In the genomic region with DNA sequence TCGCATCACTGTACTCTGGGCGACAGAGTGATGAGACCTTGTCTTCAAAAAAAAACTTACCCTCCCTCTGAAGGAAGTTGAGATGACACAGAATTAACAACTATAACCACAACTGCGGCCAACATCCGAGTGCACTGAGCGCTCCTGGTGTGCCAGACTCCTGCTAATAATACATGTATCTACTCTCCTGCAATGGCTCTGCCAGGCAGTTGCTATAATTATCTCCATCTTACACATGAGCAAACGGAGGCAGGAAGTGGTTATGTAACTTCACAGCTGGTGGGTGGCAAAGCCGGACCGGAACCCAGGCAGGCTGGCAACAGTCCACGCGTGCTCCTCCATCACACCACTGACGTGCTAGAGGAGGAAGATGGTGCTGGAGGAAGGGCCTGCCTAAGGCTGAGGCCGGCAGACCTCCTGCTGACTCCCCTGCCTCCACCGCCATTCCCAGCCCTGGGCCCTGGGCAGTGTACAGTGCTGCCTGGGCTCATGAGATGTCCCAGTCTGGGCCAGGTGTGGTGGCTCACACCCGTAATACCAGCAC, we compare ENCODE assay signal across 9 cellular contexts. TPM values are rescaled to one million over a fixed set of nuclear protein-coding genes. Genes with fewer than 3 reads are reported as not detected.
A peak's percentile ranks its signal among the peaks of the same experiment; 100 is the strongest.
DNase-seq lines count a peak whose midpoint lies in the region; TF ChIP-seq lines count a peak whose summit lies in the region.
"Had no signal": no experiment of that assay in that cellular context is flagged by ENCODE, and none has a peak within 500 bp of the region (broad histone marks: within the 10 kb centered on the region; RNA-seq: fewer than 3 reads in every experiment).

No MANE protein-coding gene starts in this region.

- no peaks in the 10 kb centered on the region for H3K27me3 ChIP-seq in adrenal gland

- peak in 1 of 2 donors; percentile 54 for TF ChIP-seq POLR2A in adrenal gland (IDR thresholded peaks at IDR 0.05)

- H3K4me3 ChIP-seq in Jurkat, Clone E6-1 (ENCODE audit: low read length) = no peak overlapping the region
- no peak overlapping the region for H3K4me3 ChIP-seq in adrenal gland

- peak overlapping the region; percentile 63 to 94 (median 82) for H3K27ac ChIP-seq in adrenal gland
- H3K27ac ChIP-seq: C4-2B had no signal

- H3K27ac Mint-ChIP-seq in T-helper 1 cell treated with Interleukin-12 subunit alpha and Interleukin-12 subunit beta and Interleukin-4 antibody, amounts not matched to agents 30 μg/mL and 1 μg/mL, for 36 hours = peak overlapping the region; percentile 80

- peaks cover 0 to 5% of the 10 kb centered on the region in 2 donors for H3K36me3 ChIP-seq in adrenal gland (replicated peaks in 1 of 2)

- peaks cover 16 to 22% of the 10 kb centered on the region in 2 donors for H3K4me1 ChIP-seq in adrenal gland (replicated peaks in 1 of 2)

- peak; percentile 85 for DNase-seq in NK-92 treated with Interleukin-12 subunit alpha and Interleukin-12 subunit beta, amount 100 ng/mL, for 24 hours (lab: John Stamatoyannopoulos, UW)
- no peak for DNase-seq in NK-92 (lab: John Stamatoyannopoulos, UW; ENCODE audit: unreplicated experiment)
- peak; percentile 96 for DNase-seq in Jurkat, Clone E6-1 (ENCODE audit: low read depth, low spot score)
- DNase-seq in adrenal gland = peak; percentile 79 to 97 (median 90)
- peak; percentile 78 for DNase-seq in inferior parietal cortex (ENCODE audit: extremely low spot score)
- DNase-seq in stimulated activated CD4-positive, alpha-beta T cell treated with anti-CD3 and anti-CD28 coated beads, Interleukin-4, amount 100 ng/mL, for 24 hours = peak; percentile 74
- no peak for DNase-seq in SK-N-DZ (ENCODE audit: low spot score)

- H3K9me3 Mint-ChIP-seq in T-helper 1 cell treated with Interleukin-12 subunit alpha and Interleukin-12 subunit beta and Interleukin-4 antibody, amounts not matched to agents 30 μg/mL and 1 μg/mL, for 36 hours = no peaks in the 10 kb centered on the region

- H3K9me3 ChIP-seq in adrenal gland (replicated peaks in 1 of 3) = no peaks in the 10 kb centered on the region

- H3K36me3 Mint-ChIP-seq in T-helper 1 cell treated with Interleukin-12 subunit alpha and Interleukin-12 subunit beta and Interleukin-4 antibody, amounts not matched to agents 30 μg/mL and 1 μg/mL, for 36 hours (ENCODE audit: low read depth) = peaks cover 24% of the 10 kb centered on the region

- intact Hi-C loops in adrenal gland (cut with DNase I) = no loop called here

- peak overlapping the region; percentile 14 for H3K4me3 Mint-ChIP-seq in T-helper 1 cell treated with Interleukin-12 subunit alpha and Interleukin-12 subunit beta and Interleukin-4 antibody, amounts not matched to agents 30 μg/mL and 1 μg/mL, for 36 hours

- H3K27me3 Mint-ChIP-seq in T-helper 1 cell treated with Interleukin-12 subunit alpha and Interleukin-12 subunit beta and Interleukin-4 antibody, amounts not matched to agents 30 μg/mL and 1 μg/mL, for 36 hours (ENCODE audit: low read depth) = no peaks in the 10 kb centered on the region

- no peak for TF ChIP-seq CTCF in adrenal gland (IDR thresholded peaks at IDR 0.05)

- 16 to 33% (median 24%) methylated on average over 13 to 14 of the region's 14 CpGs for WGBS in adrenal gland, 4 donors

- H3K4me1 Mint-ChIP-seq in T-helper 1 cell treated with Interleukin-12 subunit alpha and Interleukin-12 subunit beta and Interleukin-4 antibody, amounts not matched to agents 30 μg/mL and 1 μg/mL, for 36 hours (ENCODE audit: low read depth) = peaks cover 28% of the 10 kb centered on the region

RNA-seq across cellular contexts. Expression of a gene that starts 12.6 kb away (rescaled TPM):
- polyA plus RNA-seq in Jurkat, Clone E6-1 (2012; ENCODE audit: insufficient read depth, insufficient read length) = 89.6 TPM
- 10 to 100 TPM; 16.6 to 32.2 (median 26.6) TPM for total RNA-seq in adrenal gland
- polyA plus RNA-seq in adrenal gland = 10 to 100 TPM; 15.7 to 37.2 (median 31.1) TPM
- 80.9 and 94.0 TPM in 2 replicates for polyA plus RNA-seq in SK-N-DZ (2014; cell fraction: cytosol; rRNA removed)
- polyA plus RNA-seq in SK-N-DZ (2014; cell fraction: nucleus; rRNA removed) = 33.0 and 42.7 TPM in 2 replicates

RNA-seq across cellular contexts. Expression of a gene that starts 12.8 kb away (rescaled TPM):
- not detected for polyA plus RNA-seq in Jurkat, Clone E6-1 (2012; ENCODE audit: insufficient read depth, insufficient read length)
- 1 to 10 TPM in 6 of 8 donors, under 1 TPM in 1, not detected in 1; 0.61 to 5.1 (median 2.8) TPM for total RNA-seq in adrenal gland
- 10 to 100 TPM in 2 of 3 donors, 1 to 10 TPM in 1; 4.3 to 16.0 (median 12.4) TPM for polyA plus RNA-seq in adrenal gland
- polyA plus RNA-seq in SK-N-DZ (2014; cell fraction: cytosol; rRNA removed) = 1.5 and 6.9 TPM in 2 replicates
- polyA plus RNA-seq in SK-N-DZ (2014; cell fraction: nucleus; rRNA removed) = 3.0 and 4.9 TPM in 2 replicates

RNA-seq across cellular contexts. Expression of a gene that starts 29.8 kb away (rescaled TPM):
- polyA plus RNA-seq in Jurkat, Clone E6-1 (2012; ENCODE audit: insufficient read depth, insufficient read length) = 8.7 TPM
- total RNA-seq in adrenal gland = 1 to 10 TPM in 3 of 8 donors, under 1 TPM in 3, not detected in 2; 0.27 to 2.9 (median 1.4) TPM
- polyA plus RNA-seq in adrenal gland = 1 to 10 TPM in 2 of 3 donors, under 1 TPM in 1; 0.53 to 2.2 (median 1.2) TPM
- polyA plus RNA-seq in SK-N-DZ (2014; cell fraction: cytosol; rRNA removed) = not detected in 2 replicates
- polyA plus RNA-seq in SK-N-DZ (2014; cell fraction: nucleus; rRNA removed) = 0.83 TPM in 1 of 2 replicates, not detected in the other

RNA-seq across cellular contexts. Expression of a gene that starts 33.2 kb away (rescaled TPM):
- polyA plus RNA-seq in Jurkat, Clone E6-1 (2012; ENCODE audit: insufficient read depth, insufficient read length) = 3.4 TPM
- 10 to 100 TPM; 18.9 to 57.9 (median 26.7) TPM for total RNA-seq in adrenal gland
- polyA plus RNA-seq in adrenal gland = 10 to 100 TPM in 1 of 3 donors, 1 to 10 TPM in 2; 7.0 to 12.8 (median 7.4) TPM
- polyA plus RNA-seq in SK-N-DZ (2014; cell fraction: cytosol; rRNA removed) = 38.8 and 45.2 TPM in 2 replicates
- 16.0 and 30.0 TPM in 2 replicates for polyA plus RNA-seq in SK-N-DZ (2014; cell fraction: nucleus; rRNA removed)

RNA-seq across cellular contexts. Expression of a gene that starts 33.6 kb away (rescaled TPM):
- 18.1 TPM for polyA plus RNA-seq in Jurkat, Clone E6-1 (2012; ENCODE audit: insufficient read depth, insufficient read length)
- 100 to 1,000 TPM in 1 of 8 donors, 10 to 100 TPM in 7; 15.7 to 114 (median 26.3) TPM for total RNA-seq in adrenal gland
- 10 to 100 TPM in 2 of 3 donors, 1 to 10 TPM in 1; 9.8 to 13.7 (median 10.8) TPM for polyA plus RNA-seq in adrenal gland
- 18.7 and 19.9 TPM in 2 replicates for polyA plus RNA-seq in SK-N-DZ (2014; cell fraction: cytosol; rRNA removed)
- polyA plus RNA-seq in SK-N-DZ (2014; cell fraction: nucleus; rRNA removed) = 5.5 and 12.1 TPM in 2 replicates

Comparison
In these comparisons a context has a peak if more than half of its experiments do, and no peak if none do; other contexts are left out.
1. DNase-seq: peak in NK-92 treated with Interleukin-12 subunit alpha and Interleukin-12 subunit beta, amount 100 ng/mL, for 24 hours (single experiment), Jurkat, Clone E6-1 (single experiment), adrenal gland (7 of 7), inferior parietal cortex (single experiment) and stimulated activated CD4-positive, alpha-beta T cell treated with anti-CD3 and anti-CD28 coated beads, Interleukin-4, amount 100 ng/mL, for 24 hours (single experiment); none in NK-92 (single experiment) and SK-N-DZ (single experiment).